Comparison of ENCODE assay signal across 9 cellular contexts in the genomic region with DNA sequence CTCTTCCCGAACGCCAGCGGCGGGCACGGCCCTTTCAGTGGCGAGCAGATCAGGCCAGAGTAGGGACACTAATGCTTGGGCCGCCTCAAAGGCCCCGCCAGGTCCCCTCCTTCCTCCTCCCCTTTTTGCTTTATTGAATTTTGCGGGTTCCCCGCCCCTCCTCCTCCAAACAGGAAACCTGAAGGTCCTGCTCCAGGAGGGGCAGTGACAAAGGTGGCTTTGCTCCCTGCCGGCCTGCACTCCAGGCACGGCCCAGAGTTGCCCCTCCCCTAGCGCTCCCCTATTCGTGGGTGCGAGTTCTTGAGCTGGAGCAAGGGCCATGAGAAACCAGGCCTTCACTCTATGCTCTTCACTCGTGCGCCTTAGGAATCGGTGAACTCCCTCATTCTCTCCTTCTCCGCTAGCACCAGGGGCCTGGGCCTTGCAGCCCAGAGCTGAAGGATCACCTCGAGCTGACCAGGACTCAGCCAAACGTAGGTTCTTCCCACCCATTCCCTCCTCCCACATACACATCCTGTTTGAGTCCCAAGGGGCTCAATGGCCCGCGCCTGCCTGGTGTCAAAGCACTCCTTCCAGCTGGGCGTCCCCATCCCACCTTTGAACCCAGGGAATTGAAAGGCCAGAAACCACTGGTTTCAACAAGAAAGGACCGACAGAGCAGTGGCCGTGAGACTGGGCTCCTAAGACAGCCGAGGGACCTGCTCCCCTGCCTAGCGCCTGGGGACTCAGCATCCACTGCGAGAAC. TPM values are rescaled to one million over a fixed set of nuclear protein-coding genes. Genes with fewer than 3 reads are reported as not detected.
A peak's percentile ranks its signal among the peaks of the same experiment; 100 is the strongest.
DNase-seq lines count a peak whose midpoint lies in the region; ATAC-seq, FAIRE-seq and TF ChIP-seq lines count a peak whose summit lies in the region.
"Had no signal": no experiment of that assay in that cellular context is flagged by ENCODE, and none has a peak within 500 bp of the region (broad histone marks: within the 10 kb centered on the region; RNA-seq: fewer than 3 reads in every experiment).

No MANE protein-coding gene starts in this region.

- peaks cover 67% of the 10 kb centered on the region for H3K27me3 ChIP-seq in CD4-positive, alpha-beta memory T cell (ENCODE audit: insufficient read depth, low read length)
- peaks cover 10 to 75% (median 29%) of the 10 kb centered on the region in 4 donors for H3K27me3 ChIP-seq in pancreas

- intact Hi-C loops in CD4-positive, alpha-beta memory T cell (cut with micrococcal nuclease), result loop anchor here (5.0 kb wide), 1 partner anchor 116 kb away; no protein-coding TSS in a partner anchor
- intact Hi-C loops in pancreas (cut with DNase I), result no loop called here

- DNase-seq in CD4-positive, alpha-beta memory T cell, result peak in 1 of 5 donors; percentile 33
- peak; percentile 63 for DNase-seq in NCI-H1105 treated with DMSO at 0.1 percent for 48 hours (lab: John Stamatoyannopoulos, UW)
- DNase-seq in epithelial cell of prostate (ENCODE audit: low read depth, low spot score), result no peak
- DNase-seq in pancreas, result peak in 1 of 6 donors; percentile 46
- DNase-seq in medulla oblongata (ENCODE audit: extremely low spot score), result no peak
- DNase-seq in NCI-H187 treated with DMSO at 0.1 percent for 48 hours (lab: John Stamatoyannopoulos, UW), result no peak
- no peak for DNase-seq in HuH-7 (ENCODE audit: low spot score)

- H3K36me3 ChIP-seq in CD4-positive, alpha-beta memory T cell (ENCODE audit: insufficient read depth, low read length), result no peaks in the 10 kb centered on the region
- no peaks in the 10 kb centered on the region for H3K36me3 ChIP-seq in pancreas

- no peaks in the 10 kb centered on the region for H3K9me3 ChIP-seq in CD4-positive, alpha-beta memory T cell (ENCODE audit: control insufficient read depth in 1 of 2, low read length in 2 of 2)
- H3K9me3 ChIP-seq in pancreas, result no peaks in the 10 kb centered on the region

- peaks cover 26% of the 10 kb centered on the region for H3K4me1 ChIP-seq in CD4-positive, alpha-beta memory T cell (ENCODE audit: insufficient read depth, low read length)
- peaks cover 0 to 15% (median 2%) of the 10 kb centered on the region in 3 donors for H3K4me1 ChIP-seq in pancreas

- no peak for TF ChIP-seq CTCF in pancreas (IDR thresholded peaks at IDR 0.05)

- no peak overlapping the region for H3K4me3 ChIP-seq in CD4-positive, alpha-beta memory T cell (ENCODE audit: low read length in 2 of 2)
- H3K4me3 ChIP-seq in pancreas, result peak overlapping the region in 3 of 4 donors; percentile 5 to 37 (median 24)
- H3K4me3 ChIP-seq: K562 had no signal

- H3K27ac ChIP-seq in CD4-positive, alpha-beta memory T cell (ENCODE audit: low read depth, low read length), result no peak overlapping the region
- H3K27ac ChIP-seq in epithelial cell of prostate, result peak overlapping the region; percentile 79
- no peak overlapping the region for H3K27ac ChIP-seq in pancreas

- H3K36me3 Mint-ChIP-seq in CD4-positive, alpha-beta memory T cell, result no peaks in the 10 kb centered on the region

- H3K4me3 Mint-ChIP-seq in CD4-positive, alpha-beta memory T cell, result peak overlapping the region in 7 of 8 donors; percentile 45 to 76 (median 67)

- no peak for FAIRE-seq in pancreas (lab: Jason Lieb, UNC)
- FAIRE-seq: K562 had no signal

- CTCF ChIA-PET in CD4-positive, alpha-beta memory T cell (lab: Charles Lee; ENCODE audit: partially characterized antibody), result interaction anchor here (1.5 to 5.0 kb wide), 4 partner anchors 9 to 31 kb away, joined by 3 to 66 read pairs (median 6); no protein-coding TSS in a partner anchor

- 15 to 17% methylated on average over 29 of the region's 29 CpGs for WGBS in pancreas, 2 donors

- POLR2A ChIA-PET in CD4-positive, alpha-beta memory T cell (lab: Charles Lee; ENCODE audit: partially characterized antibody), result no interaction called here

- H3K9me3 Mint-ChIP-seq in CD4-positive, alpha-beta memory T cell, result peaks cover 0 to 2% (median 0%) of the 10 kb centered on the region in 8 donors

- H3K4me1 Mint-ChIP-seq in CD4-positive, alpha-beta memory T cell, result peaks cover 15 to 37% (median 29%) of the 10 kb centered on the region in 4 donors

- ATAC-seq in pancreas (peak in 1 of 4 donors; percentile 3), HG03460 (IDR thresholded peaks at IDR 0.05; ENCODE audit: unreplicated experiment) (no peak)
- ATAC-seq: K562 had no signal

- peaks cover 54 to 64% of the 10 kb centered on the region in 2 donors for H3K27me3 Mint-ChIP-seq in CD4-positive, alpha-beta memory T cell

- no peak overlapping the region for H3K27ac Mint-ChIP-seq in CD4-positive, alpha-beta memory T cell

RNA-seq across cellular contexts. Expression of a gene that starts 0.6 kb away (rescaled TPM):
- not detected for total RNA-seq in CD4-positive, alpha-beta memory T cell
- polyA plus RNA-seq in CD4-positive, alpha-beta memory T cell, result not detected
- total RNA-seq in pancreas, result under 1 TPM in 1 of 6 donors, not detected in 5; 0.34 TPM
- under 1 TPM in 1 of 2 donors, not detected in 1; 0.12 TPM for polyA plus RNA-seq in pancreas
- total RNA-seq: K562 had no signal
- polyA plus RNA-seq: K562 had no signal

RNA-seq across cellular contexts. Expression of a gene that starts 4.2 kb away (rescaled TPM):
- total RNA-seq in CD4-positive, alpha-beta memory T cell, result not detected
- under 1 TPM in 1 of 2 donors, not detected in 1; 0.07 TPM for polyA plus RNA-seq in CD4-positive, alpha-beta memory T cell
- total RNA-seq in pancreas, result 1 to 10 TPM in 1 of 6 donors, under 1 TPM in 4, not detected in 1; 0.13 to 1.9 (median 0.43) TPM
- under 1 TPM; 0.38 to 0.56 TPM for polyA plus RNA-seq in pancreas

RNA-seq across cellular contexts. Expression of a gene that starts 4.7 kb away (rescaled TPM):
- not detected for total RNA-seq in CD4-positive, alpha-beta memory T cell
- not detected for polyA plus RNA-seq in CD4-positive, alpha-beta memory T cell
- 1 to 10 TPM in 1 of 6 donors, under 1 TPM in 4, not detected in 1; 0.24 to 1.4 (median 0.76) TPM for total RNA-seq in pancreas
- polyA plus RNA-seq in pancreas, result 1 to 10 TPM in 1 of 2 donors, under 1 TPM in 1; 0.95 to 1.2 TPM
- total RNA-seq: K562 had no signal

RNA-seq across cellular contexts. Expression of a gene that starts 8.3 kb away (rescaled TPM):
- total RNA-seq in CD4-positive, alpha-beta memory T cell, result not detected
- polyA plus RNA-seq in CD4-positive, alpha-beta memory T cell, result not detected
- under 1 TPM in 3 of 6 donors, not detected in 3; 0.06 to 0.19 (median 0.17) TPM for total RNA-seq in pancreas
- polyA plus RNA-seq in pancreas, result under 1 TPM; 0.15 to 0.49 TPM
- total RNA-seq: K562 had no signal
- polyA plus RNA-seq: K562 had no signal

RNA-seq across cellular contexts. Expression of a gene that starts 17.1 kb away (rescaled TPM):
- total RNA-seq in CD4-positive, alpha-beta memory T cell, result not detected
- not detected for polyA plus RNA-seq in CD4-positive, alpha-beta memory T cell
- total RNA-seq in pancreas, result under 1 TPM in 1 of 6 donors, not detected in 5; 0.13 TPM
- under 1 TPM in 1 of 2 donors, not detected in 1; 0.09 TPM for polyA plus RNA-seq in pancreas
- total RNA-seq: K562 had no signal
- polyA plus RNA-seq: K562 had no signal

Comparison
In these comparisons a context has a peak if more than half of its experiments do, and no peak if none do; other contexts are left out.
1. H3K4me3 ChIP-seq: peak in pancreas (3 of 4); none in CD4-positive, alpha-beta memory T cell (0 of 2).